21 cellular contexts compared by ENCODE assay signal in the genomic region with DNA sequence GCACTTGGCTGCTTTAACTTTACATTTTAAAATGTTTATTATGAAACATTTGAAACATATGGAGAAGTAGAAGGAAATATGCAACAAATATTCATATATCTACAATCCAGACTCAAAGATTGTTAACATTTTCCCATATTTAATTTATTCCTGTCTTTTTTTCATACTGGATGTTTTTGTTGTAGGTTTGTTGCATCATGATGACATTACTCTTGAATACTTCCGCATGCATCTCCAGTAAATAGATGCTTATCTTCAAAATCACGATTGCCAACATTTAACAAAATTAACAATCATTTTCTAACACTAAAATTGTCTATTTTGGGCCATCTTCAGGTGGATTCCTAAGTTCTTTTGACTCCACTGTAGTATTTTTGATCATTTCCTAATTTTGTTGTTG. TPM values are rescaled to one million over a fixed set of nuclear protein-coding genes. Genes with fewer than 3 reads are reported as not detected.
DNase-seq lines count a peak whose midpoint lies in the region; ATAC-seq, FAIRE-seq and TF ChIP-seq lines count a peak whose summit lies in the region.
"Had no signal": no experiment of that assay in that cellular context is flagged by ENCODE, and none has a peak within 500 bp of the region (broad histone marks: within the 10 kb centered on the region; RNA-seq: fewer than 3 reads in every experiment).

No MANE protein-coding gene starts in this region.

- no peak overlapping the region for H3K9ac ChIP-seq in K562 (ENCODE audit: insufficient read depth in 1 of 2, low read depth in 2 of 2, low read length in 2 of 2)

- H3K36me3 ChIP-seq in K562 (ENCODE audit: control insufficient read depth, insufficient read depth, low read length) (no peaks in the 10 kb centered on the region), sigmoid colon (no peaks in the 10 kb centered on the region)

- H3K4me3 ChIP-seq in K562 (no peak overlapping the region), sigmoid colon (no peak overlapping the region)
- H3K4me3 ChIP-seq: A549, GM12878, GM23338 had no signal

- H3K4me1 ChIP-seq in K562 (replicated peaks in 1 of 2; ENCODE audit: control insufficient read depth in 2 of 2, insufficient read depth in 2 of 2, low read length in 2 of 2) (no peaks in the 10 kb centered on the region; a peak in 1 of 5 replicates), sigmoid colon (no peaks in the 10 kb centered on the region)
- H3K4me1 ChIP-seq: A549 had no signal

- H3K27ac ChIP-seq in K562 (ENCODE audit: extremely low read depth, low read depth, low read length) (no peak overlapping the region), sigmoid colon (no peak overlapping the region)
- H3K27ac ChIP-seq: A549 had no signal

- in situ Hi-C loops in K562 (cut with MboI), result no loop called here
- in situ Hi-C loops in G401 (cut with HindIII; ENCODE audit: low sequenced_read_pairs), result no loop called here

- no peaks in the 10 kb centered on the region for H3K79me2 ChIP-seq in K562 (ENCODE audit: control insufficient read depth, insufficient read depth, low read length)

- no peaks in the 10 kb centered on the region for H3K9me3 ChIP-seq in K562 (replicated peaks; ENCODE audit: control insufficient read depth, insufficient read depth, low read depth, low read length)
- no peaks in the 10 kb centered on the region for H3K9me3 ChIP-seq in sigmoid colon
- H3K9me3 ChIP-seq: A549, Caco-2 had no signal

- TF ChIP-seq CTCF in K562 (IDR thresholded peaks at IDR 0.05 in 2 of 3, conservative IDR thresholded peaks at IDR 0.05 in 1 of 3; ENCODE audit: insufficient read depth in 2 of 3, low read depth in 1 of 3, low read length in 3 of 3) (no peak), sigmoid colon (IDR thresholded peaks at IDR 0.05) (no peak)

- no peak overlapping the region for H3K4me2 ChIP-seq in K562 (ENCODE audit: insufficient read depth, low read length)
- H3K4me2 ChIP-seq: A549, GM23338 had no signal

- intact Hi-C loops in K562 (cut with micrococcal nuclease) (no loop called here), sigmoid colon (cut with DNase I) (no loop called here)

- DNase-seq in stimulated activated naive CD8-positive, alpha-beta T cell treated with anti-CD3 and anti-CD28 coated beads, Interleukin-15, Interleukin-2, amounts not matched to agents 100 U/mL and 50 U/mL, for 24 hours, result no peak
- DNase-seq in K562 (ENCODE audit: extremely low read depth in 1 of 4, low spot score in 3 of 4) (no peak), sigmoid colon (no peak), G401 (ENCODE audit: low spot score) (no peak)
- no peak for DNase-seq in natural killer cell treated with Interleukin-12 subunit alpha and Interleukin-12 subunit beta and Interleukin-15 and Interleukin-18, amount 100 ng/mL, for 72 hours (ENCODE audit: low spot score)
- DNase-seq: 8988T; ACHN; C1 segment of cervical spinal cord; Caco-2; CD8-positive, alpha-beta T cell; DMS153; DND-41; GDM1; H9; HFFc6 had no signal

- CTCF ChIA-PET in K562 (lab: Yijun Ruan, JAX; ENCODE audit: low intra/inter-chr PET ratio), result no interaction called here

- POLR2A ChIA-PET in K562 (lab: Yijun Ruan, JAX), result no interaction called here

- ATAC-seq in stimulated activated naive CD8-positive, alpha-beta T cell treated with anti-CD3 and anti-CD28 coated beads, Interleukin-15, Interleukin-2, amounts not matched to agents 100 U/mL and 50 U/mL, for 24 hours, result no peak
- ATAC-seq in K562 (no peak), HG02870 (IDR thresholded peaks at IDR 0.05; ENCODE audit: unreplicated experiment) (no peak)
- no peak for ATAC-seq in natural killer cell treated with Interleukin-12 subunit alpha and Interleukin-12 subunit beta and Interleukin-15 and Interleukin-18, amount 100 ng/mL, for 72 hours
- ATAC-seq: A549; CD8-positive, alpha-beta T cell; GM12878; GM23338 had no signal

- no peaks in the 10 kb centered on the region for H3K27me3 ChIP-seq in K562 (ENCODE audit: control insufficient read depth in 2 of 2, insufficient read depth in 2 of 2, low read length in 2 of 2)
- no peaks in the 10 kb centered on the region for H3K27me3 ChIP-seq in sigmoid colon

- TF ChIP-seq POLR2A in K562 (conservative IDR thresholded peaks at IDR 0.05), result no peak
- TF ChIP-seq POLR2A in sigmoid colon (IDR thresholded peaks at IDR 0.05), result no peak

- TF ChIP-seq RAD21 in K562 (CRISPR knock-in tag; conservative IDR thresholded peaks at IDR 0.05 in 1 of 2, IDR thresholded peaks at IDR 0.05 in 1 of 2), result no peak

- peak overlapping the region; percentile 1 for H3K27ac Mint-ChIP-seq in stimulated activated naive CD8-positive, alpha-beta T cell treated with anti-CD3 and anti-CD28 coated beads, Interleukin-15, Interleukin-2, amounts not matched to agents 100 ng/mL and 50 ng/mL, for 24 hours
- H3K27ac Mint-ChIP-seq in natural killer cell treated with Interleukin-12 subunit alpha and Interleukin-12 subunit beta and Interleukin-15 and Interleukin-18, amount 100 ng/mL, for 72 hours, result peak overlapping the region; percentile 77 to 85
- H3K27ac Mint-ChIP-seq: CD8-positive, alpha-beta T cell; GM23338; H9; HFFc6 had no signal

- no peak overlapping the region for H2AFZ ChIP-seq in K562 (ENCODE audit: low read depth, low read length)
- H2AFZ ChIP-seq: GM23338 had no signal

- WGBS in K562 (ENCODE audit: insufficient coverage, low coverage, missing lambda C conversion rate), result 55% methylated on average over 2 of the region's 2 CpGs
- WGBS in sigmoid colon, 2 donors, result 94% methylated on average over 2 of the region's 2 CpGs

- no peak for FAIRE-seq in K562 (lab: Jason Lieb, UNC)
- FAIRE-seq: A549, GM12878 had no signal

- H3K9me3 Mint-ChIP-seq in stimulated activated naive CD8-positive, alpha-beta T cell treated with anti-CD3 and anti-CD28 coated beads, Interleukin-15, Interleukin-2, amounts not matched to agents 100 ng/mL and 50 ng/mL, for 24 hours, result no peaks in the 10 kb centered on the region
- no peaks in the 10 kb centered on the region for H3K9me3 Mint-ChIP-seq in natural killer cell treated with Interleukin-12 subunit alpha and Interleukin-12 subunit beta and Interleukin-15 and Interleukin-18, amount 100 ng/mL, for 72 hours
- H3K9me3 Mint-ChIP-seq: CD8-positive, alpha-beta T cell; GM23338; H9; HFFc6 had no signal

- H3K9me1 ChIP-seq in K562 (ENCODE audit: control insufficient read depth, insufficient read depth, low read length), result no peaks in the 10 kb centered on the region

- TF ChIP-seq EP300 in K562 (IDR thresholded peaks at IDR 0.05; ENCODE audit: low read length) (no peak), sigmoid colon (IDR thresholded peaks at IDR 0.05) (no peak)

- H3K4me3 Mint-ChIP-seq in stimulated activated naive CD8-positive, alpha-beta T cell treated with anti-CD3 and anti-CD28 coated beads, Interleukin-15, Interleukin-2, amounts not matched to agents 100 ng/mL and 50 ng/mL, for 24 hours, result no peak overlapping the region
- H3K4me3 Mint-ChIP-seq in natural killer cell treated with Interleukin-12 subunit alpha and Interleukin-12 subunit beta and Interleukin-15 and Interleukin-18, amount 100 ng/mL, for 72 hours, result peak overlapping the region; percentile 43
- H3K4me3 Mint-ChIP-seq: CD8-positive, alpha-beta T cell; GM23338; H9; HFFc6 had no signal

- peaks cover 7% of the 10 kb centered on the region for H3K36me3 Mint-ChIP-seq in stimulated activated naive CD8-positive, alpha-beta T cell treated with anti-CD3 and anti-CD28 coated beads, Interleukin-15, Interleukin-2, amounts not matched to agents 100 ng/mL and 50 ng/mL, for 24 hours (ENCODE audit: low read depth)
- peaks cover 6% of the 10 kb centered on the region for H3K36me3 Mint-ChIP-seq in natural killer cell treated with Interleukin-12 subunit alpha and Interleukin-12 subunit beta and Interleukin-15 and Interleukin-18, amount 100 ng/mL, for 72 hours
- H3K36me3 Mint-ChIP-seq: CD8-positive, alpha-beta T cell had no signal

- H3K4me1 Mint-ChIP-seq in stimulated activated naive CD8-positive, alpha-beta T cell treated with anti-CD3 and anti-CD28 coated beads, Interleukin-15, Interleukin-2, amounts not matched to agents 100 ng/mL and 50 ng/mL, for 24 hours (ENCODE audit: low read depth), result peaks cover 30% of the 10 kb centered on the region
- peaks cover 33 to 40% of the 10 kb centered on the region in 2 donors for H3K4me1 Mint-ChIP-seq in natural killer cell treated with Interleukin-12 subunit alpha and Interleukin-12 subunit beta and Interleukin-15 and Interleukin-18, amount 100 ng/mL, for 72 hours (ENCODE audit: low read depth in 2 of 2)
- H3K4me1 Mint-ChIP-seq: GM23338, H9 had no signal

- no peaks in the 10 kb centered on the region for H4K20me1 ChIP-seq in K562 (replicated peaks; ENCODE audit: control insufficient read depth, insufficient read depth, low read length)

- no peaks in the 10 kb centered on the region for H3K27me3 Mint-ChIP-seq in stimulated activated naive CD8-positive, alpha-beta T cell treated with anti-CD3 and anti-CD28 coated beads, Interleukin-15, Interleukin-2, amounts not matched to agents 100 ng/mL and 50 ng/mL, for 24 hours
- H3K27me3 Mint-ChIP-seq in natural killer cell treated with Interleukin-12 subunit alpha and Interleukin-12 subunit beta and Interleukin-15 and Interleukin-18, amount 100 ng/mL, for 72 hours, result no peaks in the 10 kb centered on the region

- BruUV-seq in K562 (replicated peaks; lab: Mats Ljungman, UMichigan), result no TSS peak

RNA-seq across cellular contexts. Expression of a gene that starts 21.1 kb away (rescaled TPM):
- total RNA-seq in K562 (2011; cell fraction: chromatin; rRNA removed; ENCODE audit: low replicate concordance), result 1.9 and 2.4 TPM in 2 replicates
- 0.50 and 0.92 TPM in 2 replicates for total RNA-seq in K562 (2011; cell fraction: nucleolus; rRNA removed)
- total RNA-seq in K562 (2011; cell fraction: nucleoplasm; rRNA removed), result 0.46 and 1.3 TPM in 2 replicates
- total RNA-seq in K562 (2014; rRNA removed) (4.9 and 5.2 TPM in 2 replicates), K562 (2014; rRNA removed; fragmentation: Illumina TruSeq; extraction: Trizol) (6.5 and 7.8 TPM in 2 replicates), K562 (2015; rRNA removed; fragmentation: Illumina TruSeq; extraction: Trizol) (18.6 and 20.5 TPM in 2 replicates), K562 (2021) (4.4 and 5.2 TPM in 2 replicates), sigmoid colon (1 to 10 TPM in 1 of 4 donors, under 1 TPM in 1, not detected in 2; 0.68 to 1.3 TPM)
- polyA plus RNA-seq in K562 (2011; rRNA removed) (0.54 and 1.1 TPM in 2 replicates), K562 (2014; fragmentation: Illumina TruSeq; extraction: Trizol) (7.5 and 9.1 TPM in 2 replicates), K562 (2014; fragmentation: Nextera tagmentation; extraction: Ambion mirVana) (1 to 10 TPM; 4.9 to 8.3 TPM), K562 (2014; rRNA removed) (5.8 and 7.0 TPM in 2 replicates), sigmoid colon (1 to 10 TPM in 1 of 3 donors, under 1 TPM in 1, not detected in 1; 0.96 to 1.4 TPM)
- 0.18 and 0.24 TPM in 2 replicates for polyA plus RNA-seq in K562 (2011; cell fraction: cytosol; rRNA removed)
- polyA plus RNA-seq in K562 (2011; cell fraction: nucleus; rRNA removed), result 1.3 and 1.8 TPM in 2 replicates
- 7.8 and 15.0 TPM in 2 replicates for polyA plus RNA-seq in K562 (2012)
- 0.75 and 1.0 TPM in 2 replicates for polyA minus RNA-seq in K562 (2011; rRNA and poly(A)+ RNA removed)
- polyA minus RNA-seq in K562 (2011; cell fraction: cytosol; rRNA and poly(A)+ RNA removed), result not detected in 2 replicates
- polyA minus RNA-seq in K562 (2011; cell fraction: nucleus; rRNA and poly(A)+ RNA removed), result 1.8 and 1.9 TPM in 2 replicates
- total RNA-seq in natural killer cell treated with Interleukin-12 subunit alpha and Interleukin-12 subunit beta and Interleukin-15 and Interleukin-18, amount 100 ng/mL, for 72 hours, result 100 to 1,000 TPM; 159 to 355 TPM
- total RNA-seq in G401 (2014; rRNA removed; shearing (Covaris generic)), result not detected in 2 replicates
- total RNA-seq: Caco-2, GM23338, H9, HFFc6 had no signal
- polyA plus RNA-seq: BJ, GM23338 had no signal

RNA-seq across cellular contexts. Expression of a gene that starts 46.3 kb away (rescaled TPM):
- total RNA-seq in K562 (2011; cell fraction: chromatin; rRNA removed; ENCODE audit: low replicate concordance), result 1.0 and 3.2 TPM in 2 replicates
- total RNA-seq in K562 (2011; cell fraction: nucleolus; rRNA removed), result 0.39 and 0.83 TPM in 2 replicates
- 0.73 and 1.4 TPM in 2 replicates for total RNA-seq in K562 (2011; cell fraction: nucleoplasm; rRNA removed)
- total RNA-seq in K562 (2014; rRNA removed) (1.6 and 3.3 TPM in 2 replicates), K562 (2014; rRNA removed; fragmentation: Illumina TruSeq; extraction: Trizol) (4.8 TPM in 2 replicates), K562 (2015; rRNA removed; fragmentation: Illumina TruSeq; extraction: Trizol) (8.8 and 10.0 TPM in 2 replicates), K562 (2021) (2.5 and 4.5 TPM in 2 replicates), sigmoid colon (1 to 10 TPM; 1.1 to 5.2 (median 2.4) TPM)
- polyA plus RNA-seq in K562 (2011; rRNA removed) (1.1 and 1.9 TPM in 2 replicates), K562 (2014; fragmentation: Illumina TruSeq; extraction: Trizol) (2.8 and 3.5 TPM in 2 replicates), K562 (2014; fragmentation: Nextera tagmentation; extraction: Ambion mirVana) (under 1 TPM; 0.55 to 0.81 TPM), K562 (2014; rRNA removed) (2.9 and 3.7 TPM in 2 replicates), sigmoid colon (1 to 10 TPM in 2 of 3 donors, under 1 TPM in 1; 0.60 to 3.9 (median 1.4) TPM)
- 0.16 and 0.60 TPM in 2 replicates for polyA plus RNA-seq in K562 (2011; cell fraction: cytosol; rRNA removed)
- polyA plus RNA-seq in K562 (2011; cell fraction: nucleus; rRNA removed), result 1.2 and 2.1 TPM in 2 replicates
- 3.5 and 8.5 TPM in 2 replicates for polyA plus RNA-seq in K562 (2012)
- 1.5 TPM in 2 replicates for polyA minus RNA-seq in K562 (2011; rRNA and poly(A)+ RNA removed)
- polyA minus RNA-seq in K562 (2011; cell fraction: cytosol; rRNA and poly(A)+ RNA removed), result 0.19 TPM in 1 of 2 replicates, not detected in the other
- polyA minus RNA-seq in K562 (2011; cell fraction: nucleus; rRNA and poly(A)+ RNA removed), result 1.5 and 2.2 TPM in 2 replicates
- 100 to 1,000 TPM; 135 to 219 TPM for total RNA-seq in natural killer cell treated with Interleukin-12 subunit alpha and Interleukin-12 subunit beta and Interleukin-15 and Interleukin-18, amount 100 ng/mL, for 72 hours
- not detected in 2 replicates for total RNA-seq in G401 (2014; rRNA removed; shearing (Covaris generic))
- total RNA-seq: Caco-2, H9, HFFc6 had no signal
- polyA plus RNA-seq: BJ had no signal

Comparison
In these comparisons a context has a peak if more than half of its experiments do, and no peak if none do; other contexts are left out.
1. RNA of a gene that starts 21.1 kb away (total RNA-seq): 159 to 355 TPM in natural killer cell treated with Interleukin-12 subunit alpha and Interleukin-12 subunit beta and Interleukin-15 and Interleukin-18, amount 100 ng/mL, for 72 hours; 0.46 to 20.5 TPM in K562, 0.68 to 1.3 TPM in sigmoid colon and not detected in G401; every median in the first group is over 4 times any median in the second.
2. RNA of a gene that starts 46.3 kb away (total RNA-seq): 135 to 219 TPM in natural killer cell treated with Interleukin-12 subunit alpha and Interleukin-12 subunit beta and Interleukin-15 and Interleukin-18, amount 100 ng/mL, for 72 hours; 0.39 to 10.0 TPM in K562, 1.1 to 5.2 TPM in sigmoid colon and not detected in G401; every median in the first group is over 10 times any median in the second.